In the genomic region with DNA sequence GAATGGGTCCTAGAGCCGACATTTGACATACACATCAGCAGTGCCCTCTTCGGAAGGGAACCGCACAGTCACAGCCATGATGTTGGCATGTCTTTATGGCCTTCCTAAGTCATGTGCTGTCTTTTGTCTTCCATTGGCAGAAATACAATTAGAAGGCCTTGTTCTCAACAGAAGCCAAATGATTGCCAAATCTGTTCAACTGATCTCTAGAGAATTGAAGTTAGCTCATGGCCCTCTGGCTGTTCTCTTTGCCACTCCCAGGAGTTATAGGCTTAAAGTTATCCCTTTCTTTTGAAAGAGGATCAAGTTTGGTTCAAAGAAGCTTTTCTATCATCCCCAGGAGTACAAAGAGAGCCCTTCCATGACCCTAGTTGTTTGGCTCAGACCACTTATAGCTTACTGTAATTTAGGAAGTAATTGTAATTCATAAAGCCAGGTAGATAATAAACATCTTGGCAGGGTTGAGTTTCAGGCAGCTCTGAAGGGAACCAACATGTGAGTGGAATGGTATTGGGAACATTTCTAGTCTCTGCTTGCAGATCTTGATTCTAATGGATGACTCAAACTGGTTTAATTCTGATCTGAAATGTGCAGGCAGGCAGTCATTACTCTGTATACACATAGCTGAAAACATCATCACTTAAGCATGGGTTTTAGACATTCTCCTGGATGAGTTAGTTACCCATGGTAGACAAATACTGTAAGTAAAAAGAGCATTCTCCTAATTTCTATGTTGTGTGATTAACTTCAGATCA, we compare ENCODE assay signal across 12 cellular contexts.
A peak's percentile ranks its signal among the peaks of the same experiment; 100 is the strongest.
DNase-seq lines count a peak whose midpoint lies in the region; ATAC-seq and TF ChIP-seq lines count a peak whose summit lies in the region.
"Had no signal": no experiment of that assay in that cellular context is flagged by ENCODE, and none has a peak within 500 bp of the region (broad histone marks: within the 10 kb centered on the region; RNA-seq: fewer than 3 reads in every experiment).

No MANE protein-coding gene starts in this region.

- H3K36me3 ChIP-seq in HAP-1 (replicated peaks) (no peaks in the 10 kb centered on the region), stomach (no peaks in the 10 kb centered on the region)
- no peaks in the 10 kb centered on the region for H3K36me3 ChIP-seq in effector memory CD4-positive, alpha-beta T cell (ENCODE audit: control insufficient read depth, insufficient read depth, low read length)

- no peak for ATAC-seq in GM21390 (IDR thresholded peaks at IDR 0.05; ENCODE audit: unreplicated experiment)
- ATAC-seq: activated CD8-positive, alpha-beta T cell treated with anti-CD3 and anti-CD28 coated beads, Interleukin-2, amount 10 ng/mL, durations not matched to agents 7 days and 5 days; mucosa of descending colon had no signal

- H3K4me1 ChIP-seq in HAP-1, result peaks cover 2% of the 10 kb centered on the region; the same call in 1 of the 2 replicates
- H3K4me1 ChIP-seq in stomach, result peaks cover 0 to 35% (median 12%) of the 10 kb centered on the region in 4 donors
- H3K4me1 ChIP-seq in effector memory CD4-positive, alpha-beta T cell (ENCODE audit: control insufficient read depth, insufficient read depth, low read length, poor library complexity, severe bottlenecking), result no peaks in the 10 kb centered on the region

- intact Hi-C loops in stomach (cut with DNase I; ENCODE audit: low total_unique reads), result no loop called here

- in situ Hi-C loops in HAP-1 (cut with MboI; ENCODE audit: low sequenced_read_pairs), result no loop called here

- H3K27me3 ChIP-seq in HAP-1 (ENCODE audit: low read depth) (peaks cover under 1% of the 10 kb centered on the region; the same call in 1 of the 2 replicates), stomach (no peaks in the 10 kb centered on the region)
- H3K27me3 ChIP-seq in effector memory CD4-positive, alpha-beta T cell (replicated peaks; ENCODE audit: control insufficient read depth, insufficient read depth, low read length, poor library complexity, severe bottlenecking), result no peaks in the 10 kb centered on the region

- TF ChIP-seq CTCF in cardiac fibroblast (IDR thresholded peaks at IDR 0.05; ENCODE audit: low read depth, low read length) (no peak), stomach (IDR thresholded peaks at IDR 0.05) (no peak)

- WGBS in stomach, 5 donors, result 86 to 97% (median 87%) methylated on average over 3 of the region's 3 CpGs

- DNase-seq in HAP-1 (ENCODE audit: low spot score in 2 of 2), result peak; percentile 18 to 66
- DNase-seq in cardiac fibroblast (ENCODE audit: low read depth in 2 of 2), result peak; percentile 90 to 91
- peak; percentile 11 for DNase-seq in hepatic stellate cell (ENCODE audit: low spot score)
- DNase-seq in stomach, result no peak
- DNase-seq in SKM-1 treated with dmso at 0.1 percent for 144 hours (lab: John Stamatoyannopoulos, UW; ENCODE audit: unreplicated experiment), result no peak
- no peak for DNase-seq in NCI-H1436 (lab: John Stamatoyannopoulos, UW)
- no peak for DNase-seq in effector memory CD4-positive, alpha-beta T cell
- DNase-seq: activated CD8-positive, alpha-beta T cell treated with anti-CD3 and anti-CD28 coated beads, Interleukin-2, amount 10 ng/mL, durations not matched to agents 7 days and 5 days; activated naive CD8-positive, alpha-beta T cell treated with anti-CD3 and anti-CD28 coated beads for 36 hours; mucosa of descending colon; NCI-H345 had no signal

- H3K9me3 ChIP-seq in HAP-1 (no peaks in the 10 kb centered on the region), stomach (no peaks in the 10 kb centered on the region)
- no peaks in the 10 kb centered on the region for H3K9me3 ChIP-seq in effector memory CD4-positive, alpha-beta T cell (ENCODE audit: control insufficient read depth, low read length)
- H3K9me3 ChIP-seq: mucosa of descending colon had no signal

- no peak for TF ChIP-seq EP300 in stomach (IDR thresholded peaks at IDR 0.05)

- H3K27ac ChIP-seq in stomach, result peak overlapping the region in 3 of 5 donors; percentile 58 to 65 (median 64)
- H3K27ac ChIP-seq in effector memory CD4-positive, alpha-beta T cell (ENCODE audit: insufficient read depth, low read length, poor library complexity, severe bottlenecking), result no peak overlapping the region

- H3K4me3 ChIP-seq in HAP-1, result no peak overlapping the region
- no peak overlapping the region for H3K4me3 ChIP-seq in cardiac fibroblast (replicated peaks in 1 of 2; ENCODE audit: low read depth in 2 of 2, low read length in 2 of 2)
- no peak overlapping the region for H3K4me3 ChIP-seq in stomach
- H3K4me3 ChIP-seq in effector memory CD4-positive, alpha-beta T cell (ENCODE audit: insufficient read depth, low read depth, low read length, poor library complexity, severe bottlenecking), result no peak overlapping the region
- H3K4me3 ChIP-seq: mucosa of descending colon had no signal

- TF ChIP-seq POLR2A in stomach (IDR thresholded peaks at IDR 0.05), result no peak

Comparison
In these comparisons a context has a peak if more than half of its experiments do, and no peak if none do; other contexts are left out.
1. DNase-seq: peak in HAP-1 (2 of 2), cardiac fibroblast (2 of 2) and hepatic stellate cell (single experiment); none in stomach (single experiment), SKM-1 treated with dmso at 0.1 percent for 144 hours (single experiment), NCI-H1436 (single experiment) and effector memory CD4-positive, alpha-beta T cell (0 of 3).